18 cellular contexts compared by ENCODE assay signal in the genomic region with DNA sequence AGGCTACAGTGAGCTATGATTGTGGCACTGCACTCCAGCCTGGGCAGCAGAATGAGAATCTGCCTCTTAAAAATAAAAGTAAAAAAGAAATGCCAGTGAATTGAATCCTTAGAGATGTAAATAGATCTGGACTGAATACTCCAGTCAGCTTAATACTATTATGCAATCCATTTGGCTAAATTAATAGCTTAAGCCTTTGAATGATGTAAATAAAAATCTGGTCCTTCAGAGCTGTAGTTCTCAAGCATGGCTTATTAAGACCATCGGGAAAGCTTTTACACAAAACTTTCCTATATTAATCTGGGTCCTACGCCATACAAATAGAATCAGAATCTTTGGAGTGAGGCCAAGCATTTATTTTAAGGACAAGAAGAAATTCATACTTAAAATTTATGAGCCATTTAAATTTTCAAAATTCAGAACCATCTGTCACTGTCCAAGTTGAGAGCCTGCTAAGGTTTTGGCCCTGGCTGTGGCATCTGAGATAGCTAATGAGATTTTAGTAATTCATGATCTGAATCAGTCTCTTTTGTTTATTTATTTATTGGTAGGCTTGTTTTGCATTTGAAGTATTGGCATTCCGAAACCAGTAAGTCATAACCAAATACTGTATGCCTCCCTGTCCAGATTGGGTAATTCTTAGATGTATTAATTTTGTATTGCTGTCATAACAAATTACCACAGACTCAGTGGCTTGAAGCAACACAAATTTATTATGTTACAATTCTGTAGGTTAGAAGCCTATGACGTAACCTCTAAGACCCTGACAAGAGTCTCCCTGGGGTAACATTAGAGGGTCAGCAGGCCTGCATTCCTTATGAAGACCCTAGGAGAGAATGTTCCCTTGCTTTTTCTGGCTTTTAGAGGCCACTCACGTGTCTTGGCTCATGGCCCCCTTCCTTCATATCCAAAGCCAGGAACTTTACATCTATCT.
"Had no signal": no experiment of that assay in that cellular context is flagged by ENCODE, and none has a peak within 500 bp of the region (broad histone marks: within the 10 kb centered on the region; RNA-seq: fewer than 3 reads in every experiment).

No MANE protein-coding gene starts in this region.

- H3K36me3 ChIP-seq: heart left ventricle, spleen, tibial nerve, vagina had no signal

- H3K4me3 ChIP-seq: heart left ventricle, mucosa of descending colon, spleen, tibial nerve, vagina had no signal

- H3K27ac ChIP-seq: epithelial cell of prostate, foreskin keratinocyte, heart left ventricle, spleen, tibial nerve, vagina had no signal

- ATAC-seq: foreskin keratinocyte; heart left ventricle; mucosa of descending colon; naive thymus-derived CD8-positive, alpha-beta T cell; right cardiac atrium; stimulated activated naive B cell treated with anti-CD40 and anti-IgM and Interleukin-4, amounts not matched to agents 10 μg/mL and 1 μg/mL and 100 μg/mL, for 72 hours; WTC11 had no signal

- DNase-seq: activated CD4-positive, alpha-beta T cell treated with anti-CD3 and anti-CD28 coated beads for 48 hours; activated CD8-positive, alpha-beta memory T cell treated with anti-CD3 and anti-CD28 coated beads for 24 hours; activated naive CD4-positive, alpha-beta T cell treated with Interleukin-2 at 50 U/mL for 16 hours; cortex of kidney; effector memory CD4-positive, alpha-beta T cell; foreskin keratinocyte; heart left ventricle; mucosa of descending colon; naive thymus-derived CD8-positive, alpha-beta T cell; posterior cingulate gyrus; right cardiac atrium; spleen; stimulated activated CD4-positive, alpha-beta T cell treated with anti-CD3 and anti-CD28 coated beads, Interleukin-2, amount 100 ng/mL, for 24 hours; stimulated activated naive B cell treated with anti-CD40 and anti-IgM and Interleukin-4, amounts not matched to agents 10 μg/mL and 1 μg/mL and 100 μg/mL, for 72 hours had no signal

- H3K4me1 ChIP-seq: foreskin keratinocyte, heart left ventricle, spleen, tibial nerve had no signal

- H3K9me3 ChIP-seq: mucosa of descending colon, tibial nerve, vagina had no signal

- H3K27me3 ChIP-seq: foreskin keratinocyte, heart left ventricle, spleen, tibial nerve, vagina had no signal
